19 cellular contexts compared by ENCODE assay signal in genomic region chr5:52757527-52757926, GRCh38. TPM values are rescaled to one million over a fixed set of nuclear protein-coding genes. Genes with fewer than 3 reads are reported as not detected.
DNase-seq lines count a peak whose midpoint lies in the region; ATAC-seq, FAIRE-seq and TF ChIP-seq lines count a peak whose summit lies in the region.
"Had no signal": no experiment of that assay in that cellular context is flagged by ENCODE, and none has a peak within 500 bp of the region (broad histone marks: within the 10 kb centered on the region; RNA-seq: fewer than 3 reads in every experiment).

No MANE protein-coding gene starts in this region.

- no peak overlapping the region for H2AFZ ChIP-seq in smooth muscle cell (ENCODE audit: low read depth)
- H2AFZ ChIP-seq: PC-9 had no signal

- H3K4me2 ChIP-seq in smooth muscle cell: peak overlapping the region; percentile 14
- H3K4me2 ChIP-seq: BLaER1, PC-9 had no signal

- no peak overlapping the region for H3K4me3 Mint-ChIP-seq in naive thymus-derived CD8-positive, alpha-beta T cell
- H3K4me3 Mint-ChIP-seq: CD8-positive, alpha-beta T cell had no signal

- no peak overlapping the region for H3K9ac ChIP-seq in kidney (ENCODE audit: low read length in 2 of 2)
- H3K9ac ChIP-seq in smooth muscle cell (ENCODE audit: low read depth): no peak overlapping the region
- H3K9ac ChIP-seq: BLaER1 had no signal

- in situ Hi-C loops in brain microvascular endothelial cell (cut with HindIII; ENCODE audit: low pct_ligation_motif_present, low sequenced_read_pairs): no loop called here

- ATAC-seq in HG03457 (IDR thresholded peaks at IDR 0.05; ENCODE audit: unreplicated experiment): no peak
- ATAC-seq in naive thymus-derived CD8-positive, alpha-beta T cell: no peak
- ATAC-seq: CD8-positive, alpha-beta T cell; HepG2 had no signal

- no peaks in the 10 kb centered on the region for H3K36me3 ChIP-seq in brain microvascular endothelial cell (replicated peaks)
- H3K36me3 ChIP-seq in kidney (ENCODE audit: control insufficient read depth in 1 of 2, insufficient read depth in 2 of 2, low read length in 2 of 2): no peaks in the 10 kb centered on the region
- no peaks in the 10 kb centered on the region for H3K36me3 ChIP-seq in smooth muscle cell (ENCODE audit: low read depth)
- H3K36me3 ChIP-seq: BLaER1 had no signal

- FAIRE-seq in kidney (lab: Jason Lieb, UNC): peak; percentile 74
- FAIRE-seq: G401.6, GM18507, H1, HepG2 had no signal

- H3K4me1 Mint-ChIP-seq in naive thymus-derived CD8-positive, alpha-beta T cell: peaks cover 0 to 6% (median 2%) of the 10 kb centered on the region in 4 donors

- H3K27me3 ChIP-seq in brain microvascular endothelial cell (replicated peaks) (no peaks in the 10 kb centered on the region), smooth muscle cell (ENCODE audit: low read depth) (no peaks in the 10 kb centered on the region)
- H3K27me3 ChIP-seq: BLaER1 had no signal

- H3F3A ChIP-seq in smooth muscle cell (ENCODE audit: low read depth): no peaks in the 10 kb centered on the region

- peaks cover 0 to 2% (median 0%) of the 10 kb centered on the region in 9 donors for H3K9me3 Mint-ChIP-seq in naive thymus-derived CD8-positive, alpha-beta T cell
- H3K9me3 Mint-ChIP-seq: CD8-positive, alpha-beta T cell had no signal

- H3K79me2 ChIP-seq in smooth muscle cell (ENCODE audit: low read depth): no peaks in the 10 kb centered on the region

- H3K27me3 Mint-ChIP-seq in naive thymus-derived CD8-positive, alpha-beta T cell: no peaks in the 10 kb centered on the region

- no peaks in the 10 kb centered on the region for H3K36me3 Mint-ChIP-seq in naive thymus-derived CD8-positive, alpha-beta T cell
- H3K36me3 Mint-ChIP-seq: CD8-positive, alpha-beta T cell had no signal

- POLR2A ChIA-PET in naive thymus-derived CD8-positive, alpha-beta T cell (lab: Charles Lee): interaction anchor here (0.6 to 1.4 kb wide), 2 partner anchors 11 to 280 kb away, joined by 3 read pairs; no protein-coding TSS in a partner anchor

- DNase-seq in EL (peak; percentile 13), brain microvascular endothelial cell (no peak), kidney (no peak), smooth muscle cell (lab: John Stamatoyannopoulos, UW; ENCODE audit: unreplicated experiment) (no peak), NCI-H446 treated with DMSO at 0.1 percent for 48 hours (lab: John Stamatoyannopoulos, UW) (no peak)
- DNase-seq in naive thymus-derived CD8-positive, alpha-beta T cell: no peak
- DNase-seq: CD8-positive, alpha-beta T cell; KG1; NCI-H1417 treated with DMSO at 0.1 percent for 48 hours; NCI-H2029 treated with DMSO at 0.1 percent for 48 hours; NCI-H510A; NCI-H774; PC-9 had no signal

- H3K27ac ChIP-seq in brain microvascular endothelial cell (peak overlapping the region; percentile 84), kidney (ENCODE audit: low read depth in 2 of 2, low read length in 2 of 2) (no peak overlapping the region), smooth muscle cell (ENCODE audit: low read depth) (peak overlapping the region; percentile 69)
- H3K27ac ChIP-seq: BLaER1, PC-9 had no signal

- H3K4me3 ChIP-seq in brain microvascular endothelial cell (ENCODE audit: low read depth, low read length) (no peak overlapping the region), kidney (ENCODE audit: low read length in 2 of 2) (no peak overlapping the region), smooth muscle cell (no peak overlapping the region)
- H3K4me3 ChIP-seq: BLaER1, PC-9 had no signal

- intact Hi-C loops in kidney (cut with DNase I): no loop called here

- H3K4me1 ChIP-seq in kidney (ENCODE audit: control insufficient read depth in 1 of 2, insufficient read depth in 1 of 2, low read depth in 1 of 2, low read length in 2 of 2) (no peaks in the 10 kb centered on the region), smooth muscle cell (ENCODE audit: low read depth) (no peaks in the 10 kb centered on the region)
- H3K4me1 ChIP-seq: BLaER1 had no signal

- H3K27ac Mint-ChIP-seq in naive thymus-derived CD8-positive, alpha-beta T cell: peak overlapping the region in 2 of 10 donors; percentile 31 to 87
- H3K27ac Mint-ChIP-seq: CD8-positive, alpha-beta T cell had no signal

- 94% methylated on average over 2 of the region's 2 CpGs for WGBS in smooth muscle cell (ENCODE audit: low lambda C conversion rate)

- H3K9me3 ChIP-seq in kidney (ENCODE audit: control insufficient read depth in 1 of 2, low read length in 2 of 2) (no peaks in the 10 kb centered on the region), smooth muscle cell (replicated peaks; ENCODE audit: low read depth) (no peaks in the 10 kb centered on the region)
- H3K9me3 ChIP-seq: BLaER1 had no signal

- TF ChIP-seq CTCF in brain microvascular endothelial cell (IDR thresholded peaks at IDR 0.05; ENCODE audit: low read depth, low read length, missing control alignments) (no peak), kidney (IDR thresholded peaks at IDR 0.05; ENCODE audit: borderline replicate concordance, extremely low read depth, insufficient read depth) (no peak), smooth muscle cell (IDR thresholded peaks at IDR 0.05; ENCODE audit: borderline replicate concordance, insufficient read depth, poor library complexity, severe bottlenecking) (no peak)

- no peaks in the 10 kb centered on the region for H4K20me1 ChIP-seq in smooth muscle cell (ENCODE audit: low read depth)
- H4K20me1 ChIP-seq: BLaER1 had no signal

RNA-seq across cellular contexts. Expression of gene ITGA1, which starts 30.2 kb away (rescaled TPM):
- total RNA-seq in kidney: 65.6 TPM
- 13.3 TPM for polyA plus RNA-seq in kidney (ENCODE audit: insufficient read depth, low read depth, low replicate concordance)
- total RNA-seq in smooth muscle cell: 202 and 250 TPM in 2 replicates
- 62.6 and 85.2 TPM in 2 replicates for polyA plus RNA-seq in smooth muscle cell
- total RNA-seq in naive thymus-derived CD8-positive, alpha-beta T cell: 1 to 10 TPM; 3.9 to 4.6 TPM
- 1 to 10 TPM in 1 of 3 donors, under 1 TPM in 2; 0.27 to 1.1 (median 0.83) TPM for polyA plus RNA-seq in naive thymus-derived CD8-positive, alpha-beta T cell

RNA-seq across cellular contexts. Expression of gene PELO, which starts 30.2 kb away (rescaled TPM):
- total RNA-seq in kidney (38.7 TPM), smooth muscle cell (37.0 and 41.3 TPM in 2 replicates)
- polyA plus RNA-seq in kidney (ENCODE audit: insufficient read depth, low read depth, low replicate concordance) (29.6 TPM), smooth muscle cell (66.1 and 88.2 TPM in 2 replicates)
- total RNA-seq in naive thymus-derived CD8-positive, alpha-beta T cell: 1 to 10 TPM; 7.4 to 8.5 TPM
- polyA plus RNA-seq in naive thymus-derived CD8-positive, alpha-beta T cell: 1 to 10 TPM; 2.2 to 4.5 (median 2.6) TPM

Comparison
In these comparisons a context has a peak if more than half of its experiments do, and no peak if none do; other contexts are left out.
1. H3K27ac ChIP-seq: peak in brain microvascular endothelial cell (single experiment) and smooth muscle cell (single experiment); none in kidney (0 of 2).
2. RNA of gene ITGA1, which starts 30.2 kb away (total RNA-seq): 202 to 250 TPM in smooth muscle cell and 65.6 TPM in kidney (single experiment); 3.9 to 4.6 TPM in naive thymus-derived CD8-positive, alpha-beta T cell; every median in the first group is over 10 times any median in the second.